ENCODE assay signal across 9 cellular contexts in genomic region chr9:31140316-31140715, GRCh38.
DNase-seq lines count a peak whose midpoint lies in the region; ATAC-seq and TF ChIP-seq lines count a peak whose summit lies in the region.
"Had no signal": no experiment of that assay in that cellular context is flagged by ENCODE, and none has a peak within 500 bp of the region (broad histone marks: within the 10 kb centered on the region; RNA-seq: fewer than 3 reads in every experiment).

No MANE protein-coding gene starts in this region.

- H3K79me1 ChIP-seq in trophoblast cell (ENCODE audit: low read length), result no peaks in the 10 kb centered on the region

- H3K27me3 ChIP-seq in trophoblast cell (ENCODE audit: insufficient read depth, low read length), result no peaks in the 10 kb centered on the region
- H3K27me3 ChIP-seq: SJCRH30 had no signal

- no peak overlapping the region for H3K4me3 Mint-ChIP-seq in natural killer cell treated with Interleukin-12 subunit alpha and Interleukin-12 subunit beta and Interleukin-15 and Interleukin-18, amount 100 ng/mL, for 72 hours

- no peak overlapping the region for H2BK120ac ChIP-seq in trophoblast cell (ENCODE audit: insufficient read depth, low read length, poor library complexity)

- H3K4ac ChIP-seq in trophoblast cell (ENCODE audit: low read depth, low read length), result no peak overlapping the region

- no peak overlapping the region for H4K8ac ChIP-seq in trophoblast cell (ENCODE audit: low read depth, low read length)

- ATAC-seq in HG03354 (IDR thresholded peaks at IDR 0.05; ENCODE audit: poor library complexity, severe bottlenecking, unreplicated experiment) (peak; percentile 62), left lobe of liver (peak; percentile 47), left colon (no peak)
- no peak for ATAC-seq in natural killer cell treated with Interleukin-12 subunit alpha and Interleukin-12 subunit beta and Interleukin-15 and Interleukin-18, amount 100 ng/mL, for 72 hours

- H3K14ac ChIP-seq in trophoblast cell (ENCODE audit: low read length), result no peak overlapping the region

- no peaks in the 10 kb centered on the region for H3K27me3 Mint-ChIP-seq in natural killer cell treated with Interleukin-12 subunit alpha and Interleukin-12 subunit beta and Interleukin-15 and Interleukin-18, amount 100 ng/mL, for 72 hours

- H4K12ac ChIP-seq in trophoblast cell (ENCODE audit: low read depth, low read length), result no peak overlapping the region

- no peaks in the 10 kb centered on the region for H3K79me2 ChIP-seq in trophoblast cell (ENCODE audit: control insufficient read depth, insufficient read depth, low read length, poor library complexity)

- H3K9ac ChIP-seq in trophoblast cell (ENCODE audit: low read length), result no peak overlapping the region

- intact Hi-C loops in left colon (cut with DNase I, micrococcal nuclease), result no loop called here

- TF ChIP-seq CTCF in GM12864 (IDR thresholded peaks at IDR 0.05; ENCODE audit: low read depth, low read length, missing control alignments), result peak; percentile 25

- no peak overlapping the region for H3K18ac ChIP-seq in trophoblast cell (ENCODE audit: low read length)

- no peaks in the 10 kb centered on the region for H3K4me1 ChIP-seq in trophoblast cell (ENCODE audit: control insufficient read depth in 1 of 2, insufficient read depth in 2 of 2, low read length in 2 of 2)

- no peak overlapping the region for H4K91ac ChIP-seq in trophoblast cell (ENCODE audit: low read depth, low read length)

- no peak overlapping the region for H3K23ac ChIP-seq in trophoblast cell (ENCODE audit: low read length)

- WGBS in trophoblast cell (ENCODE audit: extremely low coverage, insufficient coverage, insufficient read length), result no CpG with 5 or more reads among the region's 1 CpG

- no peaks in the 10 kb centered on the region for H3K9me3 ChIP-seq in trophoblast cell (ENCODE audit: insufficient read depth, low read depth, low read length)
- H3K9me3 ChIP-seq: SJCRH30 had no signal

- H3K4me3 ChIP-seq in GM12864 (ENCODE audit: low read depth, low read length), result no peak overlapping the region
- H3K4me3 ChIP-seq in trophoblast cell (ENCODE audit: low read depth, low read length), result no peak overlapping the region
- H3K4me3 ChIP-seq: SJCRH30 had no signal

- H3K36me3 ChIP-seq in trophoblast cell (ENCODE audit: control insufficient read depth in 1 of 2, insufficient read depth in 2 of 2, low read length in 2 of 2), result no peaks in the 10 kb centered on the region
- H3K36me3 ChIP-seq: SJCRH30 had no signal

- H3K27ac ChIP-seq in trophoblast cell (ENCODE audit: low read depth, low read length), result no peak overlapping the region
- H3K27ac ChIP-seq: SJCRH30 had no signal

- H2AFZ ChIP-seq in trophoblast cell (ENCODE audit: insufficient read depth, low read length, poor library complexity), result no peak overlapping the region

- no peaks in the 10 kb centered on the region for H3K9me3 Mint-ChIP-seq in natural killer cell treated with Interleukin-12 subunit alpha and Interleukin-12 subunit beta and Interleukin-15 and Interleukin-18, amount 100 ng/mL, for 72 hours

- H3K4me1 Mint-ChIP-seq in natural killer cell treated with Interleukin-12 subunit alpha and Interleukin-12 subunit beta and Interleukin-15 and Interleukin-18, amount 100 ng/mL, for 72 hours (ENCODE audit: low read depth in 2 of 2), result no peaks in the 10 kb centered on the region

- no peak overlapping the region for H2BK12ac ChIP-seq in trophoblast cell (ENCODE audit: low read length)

- no peaks in the 10 kb centered on the region for H3K36me3 Mint-ChIP-seq in natural killer cell treated with Interleukin-12 subunit alpha and Interleukin-12 subunit beta and Interleukin-15 and Interleukin-18, amount 100 ng/mL, for 72 hours

- no peak overlapping the region for H3K27ac Mint-ChIP-seq in natural killer cell treated with Interleukin-12 subunit alpha and Interleukin-12 subunit beta and Interleukin-15 and Interleukin-18, amount 100 ng/mL, for 72 hours

- H2BK5ac ChIP-seq in trophoblast cell (ENCODE audit: low read depth, low read length, poor library complexity), result no peak overlapping the region

- H3K4me2 ChIP-seq in trophoblast cell (ENCODE audit: low read length), result no peak overlapping the region

- no peak overlapping the region for H2AK5ac ChIP-seq in trophoblast cell (ENCODE audit: low read length)

- DNase-seq in GM12864 (ENCODE audit: low read depth), result no peak
- DNase-seq in SKM-1 treated with dmso at 0.1 percent for 144 hours (lab: John Stamatoyannopoulos, UW; ENCODE audit: unreplicated experiment), result peak; percentile 34
- no peak for DNase-seq in left lobe of liver (ENCODE audit: low spot score)
- DNase-seq in trophoblast cell, result no peak
- no peak for DNase-seq in natural killer cell treated with Interleukin-12 subunit alpha and Interleukin-12 subunit beta and Interleukin-15 and Interleukin-18, amount 100 ng/mL, for 72 hours (ENCODE audit: low spot score)
- DNase-seq in middle frontal gyrus (ENCODE audit: extremely low spot score, low spot score), result no peak
- DNase-seq in left colon, result no peak

Comparison
In these comparisons a context has a peak if more than half of its experiments do, and no peak if none do; other contexts are left out.
1. ATAC-seq: peak in HG03354 (single experiment) and left lobe of liver (single experiment); none in natural killer cell treated with Interleukin-12 subunit alpha and Interleukin-12 subunit beta and Interleukin-15 and Interleukin-18, amount 100 ng/mL, for 72 hours (0 of 2) and left colon (single experiment).